20 cellular contexts compared by ENCODE assay signal in the genomic region with DNA sequence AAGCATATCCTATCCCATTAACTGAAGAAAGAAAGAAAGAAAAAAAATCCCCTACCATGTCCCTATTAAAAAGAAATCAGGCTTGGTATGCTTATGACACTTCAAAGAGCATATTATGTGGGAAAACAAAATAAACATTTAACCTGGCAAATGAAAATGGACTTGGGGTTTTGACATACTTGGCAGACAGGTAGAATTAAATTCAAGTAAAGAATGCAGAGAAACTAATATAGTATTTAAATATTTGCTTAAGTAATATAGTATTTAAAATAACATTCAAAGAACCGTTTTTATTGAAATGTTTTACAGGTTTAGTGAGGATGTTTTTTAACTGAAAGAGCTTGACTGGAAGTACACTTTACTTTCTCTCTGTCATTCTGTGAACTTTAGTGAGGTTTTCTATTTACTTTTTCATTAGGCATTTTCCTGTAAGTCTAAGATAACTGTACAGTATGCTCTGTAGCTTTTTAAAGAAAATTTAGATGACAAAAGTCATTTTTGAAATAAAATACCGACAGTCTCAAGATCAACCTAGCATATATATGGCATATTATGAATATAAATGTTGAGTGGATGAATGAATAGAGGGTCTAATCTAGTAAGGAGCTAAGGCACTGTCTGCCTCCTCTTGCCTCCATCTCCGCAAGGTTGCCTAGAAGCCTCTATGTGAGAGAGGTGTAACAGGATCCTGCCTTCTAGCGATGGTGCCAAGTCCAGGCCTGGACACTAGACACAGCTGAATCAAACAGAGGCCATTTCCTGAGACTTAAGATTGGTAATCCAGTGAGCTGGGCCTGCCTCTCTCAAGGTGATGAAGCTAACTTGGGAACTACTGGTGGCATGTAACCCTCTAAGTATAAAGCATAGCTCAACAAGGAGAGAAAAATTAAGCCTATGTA.
DNase-seq lines count a peak whose midpoint lies in the region; ATAC-seq, FAIRE-seq and TF ChIP-seq lines count a peak whose summit lies in the region.
"Had no signal": no experiment of that assay in that cellular context is flagged by ENCODE, and none has a peak within 500 bp of the region (broad histone marks: within the 10 kb centered on the region; RNA-seq: fewer than 3 reads in every experiment).

No MANE protein-coding gene starts in this region.

- ATAC-seq in PC-3 (peak; percentile 58), left lobe of liver (peak; percentile 37)
- ATAC-seq: CD8-positive, alpha-beta T cell had no signal

- no peaks in the 10 kb centered on the region for H3K79me2 ChIP-seq in PC-3 (ENCODE audit: low read length)

- H3K9me3 Mint-ChIP-seq in MCF 10A (ENCODE audit: unreplicated experiment), result peaks cover 8% of the 10 kb centered on the region
- H3K9me3 Mint-ChIP-seq: CD4-positive, CD25-positive, alpha-beta regulatory T cell; CD8-positive, alpha-beta T cell; HFFc6 had no signal

- no peaks in the 10 kb centered on the region for H3K27me3 ChIP-seq in breast epithelium
- H3K27me3 ChIP-seq in PC-3 (ENCODE audit: low read length), result no peaks in the 10 kb centered on the region
- H3K27me3 ChIP-seq: BLaER1 had no signal

- FAIRE-seq in GM19239 (lab: Jason Lieb, UNC), result no peak
- FAIRE-seq: G401.6, GM12892, H54 had no signal

- H3K9me3 ChIP-seq in breast epithelium, result no peaks in the 10 kb centered on the region
- H3K9me3 ChIP-seq in PC-3 (ENCODE audit: low read length), result no peaks in the 10 kb centered on the region
- H3K9me3 ChIP-seq: BLaER1, Caco-2, HAP-1 had no signal

- TF ChIP-seq CTCF in MCF 10A (IDR thresholded peaks at IDR 0.05; ENCODE audit: unreplicated experiment) (no peak), breast epithelium (IDR thresholded peaks at IDR 0.05) (no peak), PC-3 (conservative IDR thresholded peaks at IDR 0.05; ENCODE audit: low read depth, low read length) (no peak)

- H3K9me2 ChIP-seq in PC-3 (replicated peaks; ENCODE audit: low read length), result no peaks in the 10 kb centered on the region

- no peak overlapping the region for H3K4me3 ChIP-seq in breast epithelium
- H3K4me3 ChIP-seq in PC-3 (ENCODE audit: low read length), result no peak overlapping the region
- H3K4me3 ChIP-seq: BLaER1, HAP-1 had no signal

- no peaks in the 10 kb centered on the region for H3K4me1 Mint-ChIP-seq in MCF 10A (ENCODE audit: insufficient read depth, unreplicated experiment)
- H3K4me1 Mint-ChIP-seq: B cell had no signal

- BruUV-seq in MCF 10A (replicated peaks; lab: Mats Ljungman, UMichigan) (no TSS peak), PC-3 (replicated peaks; lab: Mats Ljungman, UMichigan) (no TSS peak)

- no peaks in the 10 kb centered on the region for H3K27me3 Mint-ChIP-seq in MCF 10A (ENCODE audit: insufficient read depth, unreplicated experiment)
- H3K27me3 Mint-ChIP-seq: B cell; CD4-positive, CD25-positive, alpha-beta regulatory T cell had no signal

- H3K27ac ChIP-seq in breast epithelium (no peak overlapping the region), PC-3 (ENCODE audit: low read length) (no peak overlapping the region)
- H3K27ac ChIP-seq: BLaER1, C4-2B had no signal

- no peaks in the 10 kb centered on the region for H3K36me3 Mint-ChIP-seq in MCF 10A (ENCODE audit: insufficient read depth, unreplicated experiment)
- H3K36me3 Mint-ChIP-seq: CD4-positive, CD25-positive, alpha-beta regulatory T cell; CD8-positive, alpha-beta T cell had no signal

- TF ChIP-seq POLR2A in breast epithelium (IDR thresholded peaks at IDR 0.05), result no peak

- DNase-seq in MCF 10A (ENCODE audit: unreplicated experiment), result no peak
- DNase-seq in breast epithelium (ENCODE audit: low spot score in 2 of 2), result no peak
- DNase-seq in PC-3, result no peak
- DNase-seq in left lobe of liver (ENCODE audit: low spot score), result no peak
- DNase-seq in GM19239 (ENCODE audit: insufficient read length, low spot score), result no peak
- DNase-seq in NCI-H1694 treated with DMSO at 0.1 percent for 48 hours (lab: John Stamatoyannopoulos, UW), result no peak
- DNase-seq: Caco-2; CD4-positive, CD25-positive, alpha-beta regulatory T cell; CD8-positive, alpha-beta T cell; DMS153; DND-41; GOT3; HFFc6 had no signal

- POLR2A ChIA-PET in MCF 10A (lab: Yijun Ruan, JAX), result interaction anchor here (0.6 kb wide), 1 partner anchor 47 kb away, joined by 3 read pairs; no protein-coding TSS in a partner anchor
- POLR2A ChIA-PET in PC-3 (lab: Charles Lee; ENCODE audit: unreplicated experiment), result no interaction called here

- H3K4me1 ChIP-seq in breast epithelium (no peaks in the 10 kb centered on the region), PC-3 (ENCODE audit: insufficient read depth, low read length) (no peaks in the 10 kb centered on the region)
- H3K4me1 ChIP-seq: BLaER1, Caco-2, HAP-1 had no signal

- H3K4me3 Mint-ChIP-seq in MCF 10A (ENCODE audit: unreplicated experiment), result no peak overlapping the region
- H3K4me3 Mint-ChIP-seq: B cell; CD4-positive, CD25-positive, alpha-beta regulatory T cell; CD8-positive, alpha-beta T cell; HFFc6 had no signal

- H3K36me3 ChIP-seq in breast epithelium (no peaks in the 10 kb centered on the region), PC-3 (ENCODE audit: low read depth, low read length) (no peaks in the 10 kb centered on the region)
- H3K36me3 ChIP-seq: BLaER1, HAP-1 had no signal

- CTCF ChIA-PET in MCF 10A (lab: Yijun Ruan, JAX), result interaction anchor here (0.6 kb wide), 1 partner anchor 984 kb away, joined by 3 read pairs; no protein-coding TSS in a partner anchor
- CTCF ChIA-PET in PC-3 (lab: Charles Lee), result no interaction called here

- no peaks in the 10 kb centered on the region for H3F3A ChIP-seq in PC-3 (ENCODE audit: low read length, unreplicated experiment)

- peak overlapping the region; percentile 31 for H3K27ac Mint-ChIP-seq in MCF 10A (ENCODE audit: low read depth, unreplicated experiment)
- H3K27ac Mint-ChIP-seq: B cell; CD4-positive, CD25-positive, alpha-beta regulatory T cell; HFFc6 had no signal

- no peak overlapping the region for H3K4me2 ChIP-seq in PC-3 (ENCODE audit: low read length)
- H3K4me2 ChIP-seq: BLaER1 had no signal

- no peak overlapping the region for H2AFZ ChIP-seq in PC-3 (ENCODE audit: low read length)

- H3K9ac ChIP-seq in PC-3 (ENCODE audit: low read length), result no peak overlapping the region
- H3K9ac ChIP-seq: BLaER1 had no signal

- intact Hi-C loops in MCF 10A (cut with micrococcal nuclease), result no loop called here
- intact Hi-C loops in breast epithelium (cut with DNase I; ENCODE audit: low total_unique reads), result no loop called here
- intact Hi-C loops in PC-3 (cut with micrococcal nuclease), result no loop called here

- H4K20me1 ChIP-seq in PC-3 (ENCODE audit: low read length), result no peaks in the 10 kb centered on the region
- H4K20me1 ChIP-seq: BLaER1 had no signal
